Comparison of ENCODE assay signal across 20 cellular contexts in the genomic region with DNA sequence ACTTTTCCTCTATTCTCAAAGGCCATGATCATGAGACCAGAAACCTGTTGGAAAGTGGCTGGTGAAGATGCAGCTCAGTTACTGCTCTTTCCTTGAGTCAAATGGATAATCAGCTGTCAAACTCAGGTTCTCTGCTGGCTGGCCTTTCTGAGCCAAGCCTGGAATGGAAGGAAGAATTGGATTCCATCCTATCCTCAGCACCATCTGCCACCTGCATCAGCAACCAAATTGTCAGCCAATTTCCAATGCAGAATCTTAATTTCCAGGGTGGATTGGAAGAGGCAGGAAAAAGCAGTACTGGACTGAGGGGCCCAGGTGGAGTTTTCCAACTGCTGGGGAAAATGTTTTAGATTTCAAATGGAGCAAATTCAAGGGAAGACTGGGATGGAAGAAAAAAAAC.
"Had no signal": no experiment of that assay in that cellular context is flagged by ENCODE, and none has a peak within 500 bp of the region (broad histone marks: within the 10 kb centered on the region; RNA-seq: fewer than 3 reads in every experiment).

No MANE protein-coding gene starts in this region.

- DNase-seq: cortex of kidney; gastrocnemius medialis; heart left ventricle; left cardiac atrium; left lung; mesendoderm; midbrain; naive thymus-derived CD4-positive, alpha-beta T cell; spleen; stimulated activated CD4-positive, alpha-beta T cell treated with anti-CD3 and anti-CD28 coated beads, Interleukin-4, amount 100 ng/mL, for 4 hours; stimulated activated naive CD8-positive, alpha-beta T cell treated with anti-CD3 and anti-CD28 coated beads, Interleukin-15, Interleukin-2, amounts not matched to agents 100 U/mL and 50 U/mL, for 24 hours; substantia nigra; testis; tibial artery had no signal

- H3K27ac ChIP-seq: gastrocnemius medialis, hepatocyte, neural progenitor cell, prostate gland, right atrium auricular region, spleen, testis had no signal

- H3K4me1 ChIP-seq: gastrocnemius medialis, left lung, prostate gland, right atrium auricular region, testis had no signal

- H3K27me3 ChIP-seq: gastrocnemius medialis, hepatocyte, left lung, neural progenitor cell, right atrium auricular region, spleen, testis, tibial artery had no signal

- H3K9me3 ChIP-seq: gastrocnemius medialis, left lung, prostate gland, right atrium auricular region, spleen, testis, tibial artery had no signal

- H3K4me3 ChIP-seq: gastrocnemius medialis, heart left ventricle, hepatocyte, left lung, neural progenitor cell, prostate gland, right atrium auricular region, skin epidermis, spleen, testis, tibial artery had no signal

- H3K36me3 ChIP-seq: gastrocnemius medialis, heart left ventricle, left lung, neural progenitor cell, prostate gland, right atrium auricular region, spleen, tibial artery had no signal

- ATAC-seq: naive thymus-derived CD4-positive, alpha-beta T cell; stimulated activated memory B cell treated with anti-CD40 and anti-IgM and Interleukin-4, amounts not matched to agents 10 μg/mL and 1 μg/mL and 100 μg/mL, for 72 hours; stimulated activated naive CD8-positive, alpha-beta T cell treated with anti-CD3 and anti-CD28 coated beads, Interleukin-15, Interleukin-2, amounts not matched to agents 100 U/mL and 50 U/mL, for 24 hours had no signal
